6 cellular contexts compared by ENCODE assay signal in genomic region chr7:125512373-125512772, GRCh38.
"Had no signal": no experiment of that assay in that cellular context is flagged by ENCODE, and none has a peak within 500 bp of the region (broad histone marks: within the 10 kb centered on the region; RNA-seq: fewer than 3 reads in every experiment).

No MANE protein-coding gene starts in this region.

- DNase-seq: GDM1, GF-D8 had no signal

- ATAC-seq: GM12878 had no signal

- H3K4me3 ChIP-seq: GM12878 had no signal

- FAIRE-seq: G401.6, GM12878, GM12891, GM19239 had no signal
